ENCODE assay signal across 23 cellular contexts in genomic region chr1:245572709-245573108, GRCh38.
"Had no signal": no experiment of that assay in that cellular context is flagged by ENCODE, and none has a peak within 500 bp of the region (broad histone marks: within the 10 kb centered on the region; RNA-seq: fewer than 3 reads in every experiment).

No MANE protein-coding gene starts in this region.

- ATAC-seq: foreskin keratinocyte; left colon; left ventricle myocardium superior; natural killer cell treated with Interleukin-12 subunit alpha and Interleukin-12 subunit beta and Interleukin-15 and Interleukin-18, amount 100 ng/mL, for 72 hours; sciatic nerve; stimulated activated memory B cell treated with anti-CD40 and anti-IgM and Interleukin-4, amounts not matched to agents 10 μg/mL and 1 μg/mL and 100 μg/mL, for 72 hours had no signal

- H3K4me3 Mint-ChIP-seq: natural killer cell treated with Interleukin-12 subunit alpha and Interleukin-12 subunit beta and Interleukin-15 and Interleukin-18, amount 100 ng/mL, for 72 hours; stimulated activated memory B cell treated with anti-CD40 and anti-IgM and Interleukin-4, amounts not matched to agents 10 μg/mL and 1 μg/mL and 100 μg/mL, for 72 hours; stimulated activated naive CD8-positive, alpha-beta T cell treated with anti-CD3 and anti-CD28 coated beads, Interleukin-15, Interleukin-2, amounts not matched to agents 100 ng/mL and 50 ng/mL, for 24 hours had no signal

- H3K4me1 ChIP-seq: esophagus squamous epithelium, foreskin keratinocyte, spleen, tibial artery, upper lobe of left lung, uterus had no signal

- H3K4me3 ChIP-seq: dorsolateral prefrontal cortex, esophagus squamous epithelium, hepatocyte, lung, spleen, tibial artery, upper lobe of left lung, uterus had no signal

- H3K27ac Mint-ChIP-seq: natural killer cell treated with Interleukin-12 subunit alpha and Interleukin-12 subunit beta and Interleukin-15 and Interleukin-18, amount 100 ng/mL, for 72 hours; stimulated activated memory B cell treated with anti-CD40 and anti-IgM and Interleukin-4, amounts not matched to agents 10 μg/mL and 1 μg/mL and 100 μg/mL, for 72 hours; stimulated activated naive CD8-positive, alpha-beta T cell treated with anti-CD3 and anti-CD28 coated beads, Interleukin-15, Interleukin-2, amounts not matched to agents 100 ng/mL and 50 ng/mL, for 24 hours had no signal

- DNase-seq: cortex of kidney; dorsolateral prefrontal cortex; effector CD8-positive, alpha-beta T cell; esophagus squamous epithelium; foreskin keratinocyte; left colon; left ventricle myocardium superior; mesenchymal stem cell; midbrain; posterior cingulate gyrus; spleen; stimulated activated CD4-positive, alpha-beta T cell treated with anti-CD3 and anti-CD28 coated beads, Interleukin-15, amount 100 ng/mL, for 24 hours; stimulated activated CD4-positive, alpha-beta T cell treated with anti-CD3 and anti-CD28 coated beads, Interleukin-1b, Interleukin-23, amount 100 ng/mL, for 48 hours; stimulated activated CD4-positive, alpha-beta T cell treated with anti-CD3 and anti-CD28 coated beads, Interleukin-4, amount 100 ng/mL, for 24 hours; tibial artery; upper lobe of left lung; uterus had no signal

- H3K27ac ChIP-seq: dorsolateral prefrontal cortex, esophagus squamous epithelium, foreskin keratinocyte, hepatocyte, spleen, tibial artery, upper lobe of left lung, uterus had no signal

- H3K9me3 ChIP-seq: esophagus squamous epithelium, spleen, tibial artery, upper lobe of left lung, uterus had no signal

- H3K9me3 Mint-ChIP-seq: natural killer cell treated with Interleukin-12 subunit alpha and Interleukin-12 subunit beta and Interleukin-15 and Interleukin-18, amount 100 ng/mL, for 72 hours; stimulated activated memory B cell treated with anti-CD40 and anti-IgM and Interleukin-4, amounts not matched to agents 10 μg/mL and 1 μg/mL and 100 μg/mL, for 72 hours; stimulated activated naive CD8-positive, alpha-beta T cell treated with anti-CD3 and anti-CD28 coated beads, Interleukin-15, Interleukin-2, amounts not matched to agents 100 ng/mL and 50 ng/mL, for 24 hours had no signal

- H3K36me3 Mint-ChIP-seq: natural killer cell treated with Interleukin-12 subunit alpha and Interleukin-12 subunit beta and Interleukin-15 and Interleukin-18, amount 100 ng/mL, for 72 hours; stimulated activated memory B cell treated with anti-CD40 and anti-IgM and Interleukin-4, amounts not matched to agents 10 μg/mL and 1 μg/mL and 100 μg/mL, for 72 hours had no signal

- H3K27me3 ChIP-seq: dorsolateral prefrontal cortex, esophagus squamous epithelium, foreskin keratinocyte, hepatocyte, tibial artery, upper lobe of left lung, uterus had no signal

- H3K4me1 Mint-ChIP-seq: stimulated activated memory B cell treated with anti-CD40 and anti-IgM and Interleukin-4, amounts not matched to agents 10 μg/mL and 1 μg/mL and 100 μg/mL, for 72 hours had no signal

- H3K36me3 ChIP-seq: esophagus squamous epithelium, spleen, tibial artery, upper lobe of left lung, uterus had no signal
